In genomic region chr14:52025952-52026510, GRCh38 we compare ENCODE assay signal across 18 cellular contexts. TPM values are rescaled to one million over a fixed set of nuclear protein-coding genes. Genes with fewer than 3 reads are reported as not detected.
A peak's percentile ranks its signal among the peaks of the same experiment; 100 is the strongest.
DNase-seq lines count a peak whose midpoint lies in the region; ATAC-seq and TF ChIP-seq lines count a peak whose summit lies in the region.
"Had no signal": no experiment of that assay in that cellular context is flagged by ENCODE, and none has a peak within 500 bp of the region (broad histone marks: within the 10 kb centered on the region; RNA-seq: fewer than 3 reads in every experiment).

No MANE protein-coding gene starts in this region.

- DNase-seq in A673 (ENCODE audit: low spot score), result no peak
- DNase-seq in adipocyte (ENCODE audit: low read depth), result no peak
- DNase-seq in foreskin fibroblast, result peak; percentile 44 to 69
- DNase-seq in pons (ENCODE audit: low spot score), result peak; percentile 44
- DNase-seq in GM19238 (ENCODE audit: insufficient read length, low spot score), result no peak
- no peak for DNase-seq in activated CD8-positive, alpha-beta memory T cell treated with anti-CD3 and anti-CD28 coated beads, Interleukin-2, amount 50 U/mL, for 4 hours
- DNase-seq in cerebellar nuclear complex (lab: John Stamatoyannopoulos, UW), result no peak
- DNase-seq: CD4-positive, alpha-beta memory T cell; DMS79; immature natural killer cell; lower lobe of right lung; NCI-H146; NCI-H82; T1000 had no signal

- H3K9ac ChIP-seq in adipocyte (ENCODE audit: low read length), result peak overlapping the region; percentile 20
- H3K9ac ChIP-seq: parathyroid adenoma had no signal

- H3K36me3 ChIP-seq in A673 (ENCODE audit: insufficient read depth, low read length, poor library complexity, severe bottlenecking) (peaks cover 11% of the 10 kb centered on the region), adipocyte (ENCODE audit: control insufficient read depth, insufficient read depth, low read length, severe bottlenecking) (peaks cover 40% of the 10 kb centered on the region)
- H3K36me3 ChIP-seq: lower lobe of right lung had no signal

- no peaks in the 10 kb centered on the region for H3K27me3 ChIP-seq in A673 (replicated peaks; ENCODE audit: insufficient read depth, low read depth, low read length, poor library complexity)
- H3K27me3 ChIP-seq in adipocyte (replicated peaks; ENCODE audit: control insufficient read depth, insufficient read depth, low read length), result no peaks in the 10 kb centered on the region

- no peaks in the 10 kb centered on the region for H3K9me3 ChIP-seq in A673 (ENCODE audit: low read depth, low read length, poor library complexity, severe bottlenecking)
- no peaks in the 10 kb centered on the region for H3K9me3 ChIP-seq in adipocyte (ENCODE audit: control insufficient read depth, low read length)
- H3K9me3 ChIP-seq: lower lobe of right lung had no signal

- ATAC-seq in HG03460 (IDR thresholded peaks at IDR 0.05; ENCODE audit: unreplicated experiment), result no peak
- ATAC-seq: lower lobe of right lung, Panc1 had no signal

- peak overlapping the region; percentile 20 for H3K27ac ChIP-seq in A673 (ENCODE audit: low read depth, low read length, poor library complexity, severe bottlenecking)
- H3K27ac ChIP-seq: lower lobe of right lung, parathyroid adenoma had no signal

- TF ChIP-seq CTCF in A673 (conservative IDR thresholded peaks at IDR 0.05; ENCODE audit: low read depth, low read length) (no peak), foreskin fibroblast (IDR thresholded peaks at IDR 0.05; ENCODE audit: low read depth, low read length) (no peak)

- POLR2A ChIA-PET in A673 (lab: Charles Lee; ENCODE audit: low non-redundant PET), result no interaction called here

- BruUV-seq in A673 (replicated peaks; lab: Mats Ljungman, UMichigan), result no TSS peak

- intact Hi-C loops in A673 (cut with micrococcal nuclease; ENCODE audit: unreplicated experiment), result no loop called here

- H3K4me3 ChIP-seq in A673 (ENCODE audit: low read depth, low read length, poor library complexity, severe bottlenecking) (no peak overlapping the region), adipocyte (ENCODE audit: low read length) (no peak overlapping the region), foreskin fibroblast (ENCODE audit: low read depth in 1 of 2, low read length in 2 of 2) (no peak overlapping the region)
- H3K4me3 ChIP-seq: lower lobe of right lung had no signal

- CTCF ChIA-PET in A673 (lab: Charles Lee), result interaction anchor here (0.5 kb wide), 1 partner anchor 1533 kb away, joined by 4 read pairs; no protein-coding TSS in a partner anchor

- peaks cover 40% of the 10 kb centered on the region for H3K4me1 ChIP-seq in A673 (ENCODE audit: insufficient read depth, low read length, poor library complexity, severe bottlenecking)
- H3K4me1 ChIP-seq in adipocyte (ENCODE audit: control insufficient read depth, insufficient read depth, low read length), result peaks cover 52% of the 10 kb centered on the region
- H3K4me1 ChIP-seq: parathyroid adenoma had no signal

RNA-seq across cellular contexts. Expression of gene RTRAF, which starts 36.7 kb away (rescaled TPM):
- total RNA-seq in A673 (2021), result 258 and 267 TPM in 2 replicates

RNA-seq across cellular contexts. Expression of gene NID2, which starts 42.8 kb away (rescaled TPM):
- 12.6 and 20.3 TPM in 2 replicates for total RNA-seq in A673 (2021)
- total RNA-seq: CD4-positive, alpha-beta memory T cell; MCF 10A had no signal

Comparison
In these comparisons a context has a peak if more than half of its experiments do, and no peak if none do; other contexts are left out.
1. DNase-seq: peak in foreskin fibroblast (2 of 2) and pons (single experiment); none in A673 (single experiment), adipocyte (single experiment), GM19238 (single experiment), activated CD8-positive, alpha-beta memory T cell treated with anti-CD3 and anti-CD28 coated beads, Interleukin-2, amount 50 U/mL, for 4 hours (single experiment) and cerebellar nuclear complex (0 of 2).